ENCODE assay signal across 1 cellular context in the genomic region with DNA sequence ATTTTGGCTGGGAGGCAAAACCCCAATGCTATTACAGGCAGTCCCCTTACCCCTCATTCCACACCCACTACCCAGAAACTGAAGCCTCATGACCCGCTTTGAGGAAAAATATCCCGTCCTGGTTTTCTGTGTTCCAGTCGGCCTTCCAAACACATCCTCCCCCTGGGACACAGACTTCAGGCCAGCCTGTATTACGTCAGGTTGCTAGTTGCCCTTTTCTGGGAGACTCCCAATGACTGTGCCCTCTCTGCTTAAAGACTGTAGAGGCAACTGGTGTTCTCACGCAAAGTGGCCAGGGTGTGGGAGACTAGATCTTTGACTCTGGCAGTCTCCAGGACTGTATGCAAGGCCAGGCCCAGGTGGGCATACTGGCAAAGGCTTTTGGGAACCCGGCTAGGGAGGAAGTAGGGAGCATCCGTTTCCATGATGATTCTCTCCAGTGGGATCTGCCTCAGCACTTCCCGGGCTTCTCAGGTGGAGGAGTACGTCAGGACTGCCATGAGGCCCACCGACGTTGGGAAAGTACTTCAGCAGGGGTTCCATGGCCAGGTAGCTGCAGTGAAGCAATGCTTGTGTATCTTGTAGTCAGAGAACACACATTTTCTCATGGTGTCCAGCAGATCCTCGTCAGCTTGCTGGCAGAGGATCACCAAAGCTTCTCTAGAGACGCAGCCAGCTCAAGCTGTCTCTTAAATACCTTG.
TF ChIP-seq lines count a peak whose summit lies in the region.

No MANE protein-coding gene starts in this region.

TF ChIP-seq in H1, 55 proteins besides CTCF, POLR2A, EP300 and RAD21:
- TF ChIP-seq KDM1A (IDR thresholded peaks at IDR 0.05; ENCODE audit: borderline replicate concordance, low read length) (no peak), CHD1 (IDR thresholded peaks at IDR 0.05; ENCODE audit: low read depth, low read length) (no peak), HDAC6 (IDR thresholded peaks at IDR 0.05; ENCODE audit: low read depth, low read length) (no peak), CTBP2 (IDR thresholded peaks at IDR 0.05; ENCODE audit: borderline replicate concordance, insufficient read depth, insufficient read length, low read length) (no peak)
TF ChIP-seq in H1: peak in this region for 0.
